ENCODE assay signal across 24 cellular contexts in genomic region chr5:132941331-132941730, GRCh38.
"Had no signal": no experiment of that assay in that cellular context is flagged by ENCODE, and none has a peak within 500 bp of the region (broad histone marks: within the 10 kb centered on the region; RNA-seq: fewer than 3 reads in every experiment).

No MANE protein-coding gene starts in this region.

- ATAC-seq: activated naive CD4-positive, alpha-beta T cell treated with anti-CD3 and anti-CD28 coated beads, Interleukin-2, amount 50 U/mL, for 72 hours; heart left ventricle; left cardiac atrium; mucosa of descending colon; upper lobe of right lung had no signal

- H3K4me2 ChIP-seq: SK-N-SH had no signal

- FAIRE-seq: endometrium had no signal

- H3K9ac ChIP-seq: SK-N-SH had no signal

- H3K9me3 ChIP-seq: heart left ventricle, mucosa of descending colon, prostate gland, right atrium auricular region, SK-N-SH, spleen, upper lobe of right lung had no signal

- H3K9me3 Mint-ChIP-seq: activated naive CD4-positive, alpha-beta T cell treated with anti-CD3 and anti-CD28 coated beads, Interleukin-2, amount 50 U/mL, for 72 hours; activated T-helper 1 cell treated with anti-CD3 and anti-CD28 coated beads, Interleukin-12 subunit alpha, Interleukin-12 subunit beta, Interleukin-2, Interleukin-4 antibody, amounts not matched to agents 30 ng/mL and 10 ng/mL and 1 ng/mL, durations not matched to agents 14 hours and 24 hours and 36 hours; neural crest cell had no signal

- H3K27ac ChIP-seq: heart left ventricle, prostate gland, right atrium auricular region, spleen, upper lobe of right lung, VCaP had no signal

- H3K4me1 Mint-ChIP-seq: neural crest cell had no signal

- DNase-seq: activated CD4-positive, alpha-beta T cell treated with anti-CD3 and anti-CD28 coated beads, Interleukin-2, amount 50 U/mL, for 1 hour; activated CD4-positive, CD25-positive, alpha-beta regulatory T cell treated with anti-CD3 and anti-CD28 coated beads, Interleukin-2, amount 50 U/mL, for 72 hours; activated gamma-delta T cell; amygdala; cerebellar nuclear complex; cortex of kidney; heart left ventricle; islet precursor cell; left cardiac atrium; mesendoderm; mucosa of descending colon; SK-N-SH; spleen; stimulated activated CD4-positive, alpha-beta T cell treated with anti-CD3 and anti-CD28 coated beads, Interleukin-4, amount 100 ng/mL, for 1 hour; stimulated activated naive CD4-positive, alpha-beta T cell treated with Interleukin-2 at 50 U/mL for 16 hours; T-helper 2 cell; upper lobe of right lung had no signal

- H3K27me3 ChIP-seq: heart left ventricle, right atrium auricular region, spleen, upper lobe of right lung had no signal

- H3K4me3 Mint-ChIP-seq: activated T-helper 1 cell treated with anti-CD3 and anti-CD28 coated beads, Interleukin-12 subunit alpha, Interleukin-12 subunit beta, Interleukin-2, Interleukin-4 antibody, amounts not matched to agents 30 ng/mL and 10 ng/mL and 1 ng/mL, durations not matched to agents 14 hours and 24 hours and 36 hours; neural crest cell had no signal

- H3K4me1 ChIP-seq: prostate gland had no signal

- H3K27ac Mint-ChIP-seq: activated T-helper 1 cell treated with anti-CD3 and anti-CD28 coated beads, Interleukin-12 subunit alpha, Interleukin-12 subunit beta, Interleukin-2, Interleukin-4 antibody, amounts not matched to agents 30 ng/mL and 10 ng/mL and 1 ng/mL, durations not matched to agents 14 hours and 24 hours and 36 hours had no signal

- H3K4me3 ChIP-seq: heart left ventricle, mucosa of descending colon, prostate gland, right atrium auricular region, spleen, upper lobe of right lung had no signal

- H3K36me3 ChIP-seq: prostate gland, right atrium auricular region had no signal

- H3K36me3 Mint-ChIP-seq: activated naive CD4-positive, alpha-beta T cell treated with anti-CD3 and anti-CD28 coated beads, Interleukin-2, amount 50 U/mL, for 72 hours had no signal
